In the genomic region with DNA sequence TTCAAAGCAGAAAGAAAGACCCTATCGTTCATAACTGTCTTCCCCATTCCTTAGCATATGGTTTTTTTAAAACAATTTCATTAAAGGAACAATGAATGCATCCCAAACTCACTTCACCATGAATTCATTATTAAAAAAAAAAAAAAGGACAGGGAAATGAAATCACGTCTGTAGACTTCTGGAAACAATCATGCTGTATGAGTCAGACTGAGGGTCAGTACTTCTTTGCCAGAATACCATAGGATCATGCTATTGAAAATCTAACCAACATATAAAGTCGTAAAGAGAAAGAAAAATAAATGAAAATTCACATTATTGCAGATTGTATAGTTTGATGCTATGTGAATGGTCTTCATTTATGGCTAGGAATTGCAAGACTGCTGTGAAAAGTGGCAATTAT, we compare ENCODE assay signal across 1 cellular context.
TF ChIP-seq lines count a peak whose summit lies in the region.

No MANE protein-coding gene starts in this region.

TF ChIP-seq in SK-N-SH, 30 proteins besides CTCF, POLR2A, EP300 and RAD21 (continued from another document):
- TF ChIP-seq, protein P1, sequence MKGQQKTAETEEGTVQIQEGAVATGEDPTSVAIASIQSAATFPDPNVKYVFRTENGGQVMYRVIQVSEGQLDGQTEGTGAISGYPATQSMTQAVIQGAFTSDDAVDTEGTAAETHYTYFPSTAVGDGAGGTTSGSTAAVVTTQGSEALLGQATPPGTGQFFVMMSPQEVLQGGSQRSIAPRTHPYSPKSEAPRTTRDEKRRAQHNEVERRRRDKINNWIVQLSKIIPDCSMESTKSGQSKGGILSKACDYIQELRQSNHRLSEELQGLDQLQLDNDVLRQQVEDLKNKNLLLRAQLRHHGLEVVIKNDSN (IDR thresholded peaks at IDR 0.05; ENCODE audit: borderline replicate concordance, low read depth), result no peak
- TF ChIP-seq, protein P2, sequence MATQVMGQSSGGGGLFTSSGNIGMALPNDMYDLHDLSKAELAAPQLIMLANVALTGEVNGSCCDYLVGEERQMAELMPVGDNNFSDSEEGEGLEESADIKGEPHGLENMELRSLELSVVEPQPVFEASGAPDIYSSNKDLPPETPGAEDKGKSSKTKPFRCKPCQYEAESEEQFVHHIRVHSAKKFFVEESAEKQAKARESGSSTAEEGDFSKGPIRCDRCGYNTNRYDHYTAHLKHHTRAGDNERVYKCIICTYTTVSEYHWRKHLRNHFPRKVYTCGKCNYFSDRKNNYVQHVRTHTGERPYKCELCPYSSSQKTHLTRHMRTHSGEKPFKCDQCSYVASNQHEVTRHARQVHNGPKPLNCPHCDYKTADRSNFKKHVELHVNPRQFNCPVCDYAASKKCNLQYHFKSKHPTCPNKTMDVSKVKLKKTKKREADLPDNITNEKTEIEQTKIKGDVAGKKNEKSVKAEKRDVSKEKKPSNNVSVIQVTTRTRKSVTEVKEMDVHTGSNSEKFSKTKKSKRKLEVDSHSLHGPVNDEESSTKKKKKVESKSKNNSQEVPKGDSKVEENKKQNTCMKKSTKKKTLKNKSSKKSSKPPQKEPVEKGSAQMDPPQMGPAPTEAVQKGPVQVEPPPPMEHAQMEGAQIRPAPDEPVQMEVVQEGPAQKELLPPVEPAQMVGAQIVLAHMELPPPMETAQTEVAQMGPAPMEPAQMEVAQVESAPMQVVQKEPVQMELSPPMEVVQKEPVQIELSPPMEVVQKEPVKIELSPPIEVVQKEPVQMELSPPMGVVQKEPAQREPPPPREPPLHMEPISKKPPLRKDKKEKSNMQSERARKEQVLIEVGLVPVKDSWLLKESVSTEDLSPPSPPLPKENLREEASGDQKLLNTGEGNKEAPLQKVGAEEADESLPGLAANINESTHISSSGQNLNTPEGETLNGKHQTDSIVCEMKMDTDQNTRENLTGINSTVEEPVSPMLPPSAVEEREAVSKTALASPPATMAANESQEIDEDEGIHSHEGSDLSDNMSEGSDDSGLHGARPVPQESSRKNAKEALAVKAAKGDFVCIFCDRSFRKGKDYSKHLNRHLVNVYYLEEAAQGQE (IDR thresholded peaks at IDR 0.05; ENCODE audit: low read depth, low read length), result no peak
- TF ChIP-seq NRF1 (IDR thresholded peaks at IDR 0.05; ENCODE audit: low read depth, low read length) (no peak), GABPA (IDR thresholded peaks at IDR 0.05; ENCODE audit: low read depth) (no peak), MEF2A (IDR thresholded peaks at IDR 0.05; ENCODE audit: borderline replicate concordance, low read depth) (no peak), RCOR1 (IDR thresholded peaks at IDR 0.05; ENCODE audit: low read length) (no peak), TCF12 (IDR thresholded peaks at IDR 0.05) (peak; percentile 99), YY1 (IDR thresholded peaks at IDR 0.05; ENCODE audit: low read depth) (no peak), NFIC (IDR thresholded peaks at IDR 0.05; ENCODE audit: borderline replicate concordance) (peak; percentile 80), CHD2 (IDR thresholded peaks at IDR 0.05; ENCODE audit: low read length, partially characterized antibody) (no peak), TEAD4 (IDR thresholded peaks at IDR 0.05; ENCODE audit: borderline replicate concordance, insufficient read depth) (peak; percentile 35; the same call in 1 of the 2 replicates), FOXJ3 (CRISPR knock-in tag; IDR thresholded peaks at IDR 0.05) (no peak), FOSL2 (IDR thresholded peaks at IDR 0.05; ENCODE audit: borderline replicate concordance, low read depth) (peak; percentile 91), RFX5 (IDR thresholded peaks at IDR 0.05; ENCODE audit: low read length) (no peak), EZH2phosphoT487 (IDR thresholded peaks at IDR 0.05; ENCODE audit: borderline replicate concordance, low read depth) (no peak), GATA2 (CRISPR knock-in tag; IDR thresholded peaks at IDR 0.05) (no peak), ELF1 (IDR thresholded peaks at IDR 0.05) (no peak; the same call in 1 of the 2 replicates), TAF1 (IDR thresholded peaks at IDR 0.05; ENCODE audit: borderline replicate concordance, low read depth, low read length) (no peak), FOXM1 (IDR thresholded peaks at IDR 0.05; ENCODE audit: low read depth) (no peak)
- TF ChIP-seq, protein P3, sequence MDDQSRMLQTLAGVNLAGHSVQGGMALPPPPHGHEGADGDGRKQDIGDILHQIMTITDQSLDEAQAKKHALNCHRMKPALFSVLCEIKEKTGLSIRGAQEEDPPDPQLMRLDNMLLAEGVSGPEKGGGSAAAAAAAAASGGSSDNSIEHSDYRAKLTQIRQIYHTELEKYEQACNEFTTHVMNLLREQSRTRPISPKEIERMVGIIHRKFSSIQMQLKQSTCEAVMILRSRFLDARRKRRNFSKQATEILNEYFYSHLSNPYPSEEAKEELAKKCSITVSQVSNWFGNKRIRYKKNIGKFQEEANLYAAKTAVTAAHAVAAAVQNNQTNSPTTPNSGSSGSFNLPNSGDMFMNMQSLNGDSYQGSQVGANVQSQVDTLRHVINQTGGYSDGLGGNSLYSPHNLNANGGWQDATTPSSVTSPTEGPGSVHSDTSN (IDR thresholded peaks at IDR 0.05), result peak; percentile 82
- TF ChIP-seq, protein P4, sequence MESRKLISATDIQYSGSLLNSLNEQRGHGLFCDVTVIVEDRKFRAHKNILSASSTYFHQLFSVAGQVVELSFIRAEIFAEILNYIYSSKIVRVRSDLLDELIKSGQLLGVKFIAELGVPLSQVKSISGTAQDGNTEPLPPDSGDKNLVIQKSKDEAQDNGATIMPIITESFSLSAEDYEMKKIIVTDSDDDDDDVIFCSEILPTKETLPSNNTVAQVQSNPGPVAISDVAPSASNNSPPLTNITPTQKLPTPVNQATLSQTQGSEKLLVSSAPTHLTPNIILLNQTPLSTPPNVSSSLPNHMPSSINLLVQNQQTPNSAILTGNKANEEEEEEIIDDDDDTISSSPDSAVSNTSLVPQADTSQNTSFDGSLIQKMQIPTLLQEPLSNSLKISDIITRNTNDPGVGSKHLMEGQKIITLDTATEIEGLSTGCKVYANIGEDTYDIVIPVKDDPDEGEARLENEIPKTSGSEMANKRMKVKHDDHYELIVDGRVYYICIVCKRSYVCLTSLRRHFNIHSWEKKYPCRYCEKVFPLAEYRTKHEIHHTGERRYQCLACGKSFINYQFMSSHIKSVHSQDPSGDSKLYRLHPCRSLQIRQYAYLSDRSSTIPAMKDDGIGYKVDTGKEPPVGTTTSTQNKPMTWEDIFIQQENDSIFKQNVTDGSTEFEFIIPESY (IDR thresholded peaks at IDR 0.05; ENCODE audit: borderline replicate concordance, low read depth), result no peak
- TF ChIP-seq, protein P5, sequence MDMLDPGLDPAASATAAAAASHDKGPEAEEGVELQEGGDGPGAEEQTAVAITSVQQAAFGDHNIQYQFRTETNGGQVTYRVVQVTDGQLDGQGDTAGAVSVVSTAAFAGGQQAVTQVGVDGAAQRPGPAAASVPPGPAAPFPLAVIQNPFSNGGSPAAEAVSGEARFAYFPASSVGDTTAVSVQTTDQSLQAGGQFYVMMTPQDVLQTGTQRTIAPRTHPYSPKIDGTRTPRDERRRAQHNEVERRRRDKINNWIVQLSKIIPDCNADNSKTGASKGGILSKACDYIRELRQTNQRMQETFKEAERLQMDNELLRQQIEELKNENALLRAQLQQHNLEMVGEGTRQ (IDR thresholded peaks at IDR 0.05; ENCODE audit: borderline replicate concordance, low read depth, low read length), result no peak
- TF ChIP-seq, protein P6, sequence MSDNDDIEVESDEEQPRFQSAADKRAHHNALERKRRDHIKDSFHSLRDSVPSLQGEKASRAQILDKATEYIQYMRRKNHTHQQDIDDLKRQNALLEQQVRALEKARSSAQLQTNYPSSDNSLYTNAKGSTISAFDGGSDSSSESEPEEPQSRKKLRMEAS (IDR thresholded peaks at IDR 0.05; ENCODE audit: low read depth), result no peak
